Comparison of ENCODE assay signal across 15 cellular contexts in the genomic region with DNA sequence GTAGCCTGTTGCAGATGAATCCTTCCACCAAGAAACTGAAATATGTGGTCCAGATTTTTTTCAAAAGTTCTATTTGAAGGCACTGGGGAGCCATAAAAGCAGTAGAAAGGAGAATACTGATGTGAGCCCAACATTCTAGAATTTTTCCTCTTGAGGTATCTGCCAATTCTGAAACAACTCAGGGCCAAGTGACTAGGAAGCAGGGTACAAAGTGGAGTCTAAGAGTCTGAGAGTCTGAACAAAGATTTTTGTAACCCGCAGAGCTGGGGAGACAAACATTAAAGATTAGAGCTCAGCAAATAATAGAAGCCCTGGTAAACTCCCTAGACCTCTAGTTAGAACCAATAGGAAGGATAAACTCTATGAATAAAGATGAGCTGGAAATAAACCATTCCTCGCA. TPM values are rescaled to one million over a fixed set of nuclear protein-coding genes. Genes with fewer than 3 reads are reported as not detected.
DNase-seq lines count a peak whose midpoint lies in the region; ATAC-seq and TF ChIP-seq lines count a peak whose summit lies in the region.
"Had no signal": no experiment of that assay in that cellular context is flagged by ENCODE, and none has a peak within 500 bp of the region (broad histone marks: within the 10 kb centered on the region; RNA-seq: fewer than 3 reads in every experiment).

No MANE protein-coding gene starts in this region.

- no peaks in the 10 kb centered on the region for H3K79me2 ChIP-seq in neural progenitor cell (ENCODE audit: low read depth)

- H3K4me3 ChIP-seq in subcutaneous abdominal adipose tissue (ENCODE audit: low read depth in 1 of 5, low read length in 5 of 5): peak overlapping the region in 1 of 5 donors; percentile 0
- no peak overlapping the region for H3K4me3 ChIP-seq in neural progenitor cell
- H3K4me3 ChIP-seq: GM12878 had no signal

- H3K27ac ChIP-seq in subcutaneous abdominal adipose tissue (ENCODE audit: low read depth, low read length): peak overlapping the region; percentile 11
- no peak overlapping the region for H3K27ac ChIP-seq in neural progenitor cell

- H4K20me1 ChIP-seq in neural progenitor cell (ENCODE audit: low read depth): no peaks in the 10 kb centered on the region

- DNase-seq in astrocyte of the hippocampus (ENCODE audit: low read depth, low spot score) (peak; percentile 2), medulla oblongata (ENCODE audit: extremely low spot score) (peak; percentile 62), activated gamma-delta T cell treated with Interleukin-2 at 50 U/mL for 16 hours (no peak), neural progenitor cell (ENCODE audit: low spot score) (no peak)
- no peak for DNase-seq in stimulated activated CD4-positive, alpha-beta T cell treated with anti-CD3 and anti-CD28 coated beads, Interleukin-4, amount 100 ng/mL, for 24 hours
- DNase-seq: C1 segment of cervical spinal cord; Calu3; CD4-positive, alpha-beta T cell; DMS 273 treated with DMSO at 0.1 percent for 48 hours; GOT3; H9 had no signal

- no peaks in the 10 kb centered on the region for H3K9me3 ChIP-seq in subcutaneous abdominal adipose tissue (ENCODE audit: control insufficient read depth in 5 of 5, low read length in 5 of 5)
- no peaks in the 10 kb centered on the region for H3K9me3 ChIP-seq in neural progenitor cell (ENCODE audit: low read depth)

- H3K9ac ChIP-seq in subcutaneous abdominal adipose tissue (ENCODE audit: low read length in 5 of 5): no peak overlapping the region
- H3K9ac ChIP-seq in neural progenitor cell: no peak overlapping the region

- peaks cover 4% of the 10 kb centered on the region for H3K27me3 Mint-ChIP-seq in neural progenitor cell (ENCODE audit: insufficient read depth, low read depth)

- TF ChIP-seq CTCF in neural progenitor cell (IDR thresholded peaks at IDR 0.05): no peak

- no peak overlapping the region for H3K4me3 Mint-ChIP-seq in neural progenitor cell
- H3K4me3 Mint-ChIP-seq: B cell; CD4-positive, alpha-beta T cell; H9 had no signal

- no peak overlapping the region for H3K4me2 ChIP-seq in neural progenitor cell

- H3K27me3 ChIP-seq in subcutaneous abdominal adipose tissue (ENCODE audit: control insufficient read depth in 5 of 5, insufficient read depth in 4 of 5, low read length in 5 of 5) (no peaks in the 10 kb centered on the region), neural progenitor cell (no peaks in the 10 kb centered on the region)

- H3K4me1 Mint-ChIP-seq in neural progenitor cell: peaks cover 21% of the 10 kb centered on the region
- H3K4me1 Mint-ChIP-seq: B cell, H9 had no signal

- H3K4me1 ChIP-seq in subcutaneous abdominal adipose tissue (ENCODE audit: control insufficient read depth in 5 of 5, insufficient read depth in 5 of 5, low read length in 5 of 5): no peaks in the 10 kb centered on the region
- H3K4me1 ChIP-seq in neural progenitor cell: no peaks in the 10 kb centered on the region

- H3K27ac Mint-ChIP-seq in neural progenitor cell: no peak overlapping the region
- H3K27ac Mint-ChIP-seq: B cell; CD4-positive, alpha-beta T cell; H9 had no signal

- no peaks in the 10 kb centered on the region for H3K36me3 Mint-ChIP-seq in neural progenitor cell

- H3K9me3 Mint-ChIP-seq in neural progenitor cell: no peaks in the 10 kb centered on the region
- H3K9me3 Mint-ChIP-seq: CD4-positive, alpha-beta T cell had no signal

- ATAC-seq in HG03378 (IDR thresholded peaks at IDR 0.05; ENCODE audit: unreplicated experiment): no peak
- ATAC-seq: GM12878 had no signal

- H3F3A ChIP-seq in neural progenitor cell (ENCODE audit: low read depth): no peaks in the 10 kb centered on the region

- H3K36me3 ChIP-seq in subcutaneous abdominal adipose tissue (ENCODE audit: control insufficient read depth in 5 of 5, insufficient read depth in 5 of 5, low read length in 5 of 5) (no peaks in the 10 kb centered on the region), neural progenitor cell (no peaks in the 10 kb centered on the region)

- no peak overlapping the region for H2AFZ ChIP-seq in neural progenitor cell (replicated peaks)

RNA-seq across cellular contexts. Expression of a gene that starts 58.2 kb away (rescaled TPM):
- total RNA-seq in neural progenitor cell (ENCODE audit: low replicate concordance): 4.8 and 6.6 TPM in 2 replicates

Comparison
In these comparisons a context has a peak if more than half of its experiments do, and no peak if none do; other contexts are left out.
1. DNase-seq: peak in astrocyte of the hippocampus (single experiment) and medulla oblongata (single experiment); none in stimulated activated CD4-positive, alpha-beta T cell treated with anti-CD3 and anti-CD28 coated beads, Interleukin-4, amount 100 ng/mL, for 24 hours (single experiment), activated gamma-delta T cell treated with Interleukin-2 at 50 U/mL for 16 hours (single experiment) and neural progenitor cell (single experiment).